ENCODE assay signal across 8 cellular contexts in genomic region chr1:39102537-39103320, GRCh38.
DNase-seq lines count a peak whose midpoint lies in the region; ATAC-seq, FAIRE-seq and TF ChIP-seq lines count a peak whose summit lies in the region.

No MANE protein-coding gene starts in this region.

- H3K4me3 ChIP-seq in SJCRH30 (no peak overlapping the region), kidney (ENCODE audit: low read length in 2 of 2) (no peak overlapping the region)

- TF ChIP-seq CTCF in GM13977 (IDR thresholded peaks at IDR 0.05; ENCODE audit: extremely low read depth, insufficient read depth, missing control alignments) = peak; percentile 71
- TF ChIP-seq CTCF in kidney (IDR thresholded peaks at IDR 0.05; ENCODE audit: borderline replicate concordance, extremely low read depth, insufficient read depth) = peak; percentile 91

- H3K9ac ChIP-seq in kidney (ENCODE audit: low read length in 2 of 2) = no peak overlapping the region

- in situ Hi-C loops in GM13977 (cut with MboI; ENCODE audit: low pct_unique_long_range_greater_than_20kb, low sequenced_read_pairs, unreplicated experiment) = no loop called here

- H3K36me3 Mint-ChIP-seq in stimulated activated naive B cell treated with anti-CD40 and anti-IgM and Interleukin-4, amounts not matched to agents 10 μg/mL and 1 μg/mL and 100 μg/mL, for 72 hours = peaks cover 0 to 2% of the 10 kb centered on the region in 2 donors

- no peaks in the 10 kb centered on the region for H3K27me3 Mint-ChIP-seq in stimulated activated naive B cell treated with anti-CD40 and anti-IgM and Interleukin-4, amounts not matched to agents 10 μg/mL and 1 μg/mL and 100 μg/mL, for 72 hours

- H3K4me3 Mint-ChIP-seq in stimulated activated naive B cell treated with anti-CD40 and anti-IgM and Interleukin-4, amounts not matched to agents 10 μg/mL and 1 μg/mL and 100 μg/mL, for 72 hours = peak overlapping the region; percentile 55 to 59

- peak; percentile 19 for FAIRE-seq in kidney (lab: Jason Lieb, UNC)

- H3K36me3 ChIP-seq in SJCRH30 (no peaks in the 10 kb centered on the region), kidney (ENCODE audit: control insufficient read depth in 1 of 2, insufficient read depth in 2 of 2, low read length in 2 of 2) (no peaks in the 10 kb centered on the region)

- peak overlapping the region; percentile 89 for H3K27ac Mint-ChIP-seq in stimulated activated naive B cell treated with anti-CD40 and anti-IgM and Interleukin-4, amounts not matched to agents 10 μg/mL and 1 μg/mL and 100 μg/mL, for 72 hours

- DNase-seq in AML-193 (lab: John Stamatoyannopoulos, UW) = peak; percentile 75 to 77
- DNase-seq in GM13977 (ENCODE audit: low spot score) = peak; percentile 82
- peak; percentile 72 for DNase-seq in NCI-H1105 (lab: John Stamatoyannopoulos, UW)
- DNase-seq in SJCRH30 = peak; percentile 64 to 85
- DNase-seq in cerebellar cortex (ENCODE audit: low spot score) = peak; percentile 86
- no peak for DNase-seq in kidney
- peak; percentile 81 for DNase-seq in stimulated activated naive B cell treated with anti-CD40 and anti-IgM and Interleukin-4, amounts not matched to agents 10 μg/mL and 1 μg/mL and 100 μg/mL, for 72 hours
- no peak for DNase-seq in 8988T

- peaks cover 41 to 57% of the 10 kb centered on the region in 2 donors for H3K4me1 Mint-ChIP-seq in stimulated activated naive B cell treated with anti-CD40 and anti-IgM and Interleukin-4, amounts not matched to agents 10 μg/mL and 1 μg/mL and 100 μg/mL, for 72 hours

- H3K4me1 ChIP-seq in SJCRH30 (peaks cover 27% of the 10 kb centered on the region), kidney (ENCODE audit: control insufficient read depth in 1 of 2, insufficient read depth in 1 of 2, low read depth in 1 of 2, low read length in 2 of 2) (peaks cover 23 to 27% of the 10 kb centered on the region in 2 donors)

- ATAC-seq in stimulated activated naive B cell treated with anti-CD40 and anti-IgM and Interleukin-4, amounts not matched to agents 10 μg/mL and 1 μg/mL and 100 μg/mL, for 72 hours (replicated peaks) = peak; percentile 72 to 74

- H3K9me3 ChIP-seq in SJCRH30 (replicated peaks) = no peaks in the 10 kb centered on the region
- H3K9me3 ChIP-seq in kidney (ENCODE audit: control insufficient read depth in 1 of 2, low read length in 2 of 2) = no peaks in the 10 kb centered on the region

- H3K27me3 ChIP-seq in SJCRH30 = no peaks in the 10 kb centered on the region

- H3K9me3 Mint-ChIP-seq in stimulated activated naive B cell treated with anti-CD40 and anti-IgM and Interleukin-4, amounts not matched to agents 10 μg/mL and 1 μg/mL and 100 μg/mL, for 72 hours = no peaks in the 10 kb centered on the region

- intact Hi-C loops in kidney (cut with DNase I) = loop anchor here (5.0 kb wide), 1 partner anchor 155 kb away; no protein-coding TSS in a partner anchor

- H3K27ac ChIP-seq in SJCRH30 = no peak overlapping the region
- H3K27ac ChIP-seq in kidney (ENCODE audit: low read depth in 2 of 2, low read length in 2 of 2) = no peak overlapping the region

Comparison
In these comparisons a context has a peak if more than half of its experiments do, and no peak if none do; other contexts are left out.
1. DNase-seq: peak in AML-193 (2 of 2), GM13977 (single experiment), NCI-H1105 (single experiment), SJCRH30 (2 of 2), cerebellar cortex (single experiment) and stimulated activated naive B cell treated with anti-CD40 and anti-IgM and Interleukin-4, amounts not matched to agents 10 μg/mL and 1 μg/mL and 100 μg/mL, for 72 hours (single experiment); none in kidney (single experiment) and 8988T (single experiment).